Comparison of ENCODE assay signal across 19 cellular contexts in the genomic region with DNA sequence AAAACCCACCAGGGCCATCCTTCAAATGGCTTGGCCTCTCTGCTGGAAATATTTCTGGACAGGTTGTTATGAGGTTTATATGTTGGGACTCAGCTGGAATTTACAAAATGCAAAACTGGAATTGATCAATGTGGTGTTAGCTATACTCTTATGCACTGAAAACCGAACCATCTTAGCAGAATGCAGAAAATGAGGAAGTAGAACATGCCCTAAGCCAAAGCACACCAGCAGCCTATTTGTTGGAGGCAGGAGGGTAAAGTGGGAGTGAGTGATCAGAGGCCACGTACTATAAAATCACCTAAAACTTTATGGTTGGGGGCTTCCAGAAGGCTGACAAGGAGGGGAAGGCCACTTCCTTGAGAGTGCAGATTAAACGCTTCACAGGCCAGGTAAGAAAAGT.
"Had no signal": no experiment of that assay in that cellular context is flagged by ENCODE, and none has a peak within 500 bp of the region (broad histone marks: within the 10 kb centered on the region; RNA-seq: fewer than 3 reads in every experiment).

No MANE protein-coding gene starts in this region.

- ATAC-seq: activated CD4-positive, alpha-beta T cell treated with anti-CD3 and anti-CD28 coated beads for 36 hours; foreskin keratinocyte; lower lobe of right lung; natural killer cell treated with Interleukin-12 subunit alpha and Interleukin-12 subunit beta and Interleukin-15 and Interleukin-18, amount 100 ng/mL, for 72 hours; pancreas; stimulated activated memory B cell treated with anti-CD40 and anti-IgM and Interleukin-4, amounts not matched to agents 10 μg/mL and 1 μg/mL and 100 μg/mL, for 72 hours had no signal

- H3K27me3 Mint-ChIP-seq: stimulated activated memory B cell treated with anti-CD40 and anti-IgM and Interleukin-4, amounts not matched to agents 10 μg/mL and 1 μg/mL and 100 μg/mL, for 72 hours had no signal

- H3K4me1 Mint-ChIP-seq: activated CD4-positive, alpha-beta T cell treated with anti-CD3 and anti-CD28 coated beads for 36 hours; stimulated activated memory B cell treated with anti-CD40 and anti-IgM and Interleukin-4, amounts not matched to agents 10 μg/mL and 1 μg/mL and 100 μg/mL, for 72 hours had no signal

- H3K4me3 ChIP-seq: cardiac muscle cell, hepatocyte, lower lobe of right lung, pancreas, sigmoid colon, spleen, testis had no signal

- H3K36me3 Mint-ChIP-seq: activated CD4-positive, alpha-beta memory T cell treated with anti-CD3 and anti-CD28 coated beads for 36 hours; activated naive CD8-positive, alpha-beta T cell; natural killer cell treated with Interleukin-12 subunit alpha and Interleukin-12 subunit beta and Interleukin-15 and Interleukin-18, amount 100 ng/mL, for 72 hours; stimulated activated memory B cell treated with anti-CD40 and anti-IgM and Interleukin-4, amounts not matched to agents 10 μg/mL and 1 μg/mL and 100 μg/mL, for 72 hours; type B pancreatic cell had no signal

- DNase-seq: activated CD4-positive, alpha-beta memory T cell treated with anti-CD3 and anti-CD28 coated beads for 36 hours; activated CD4-positive, alpha-beta T cell treated with anti-CD3 and anti-CD28 coated beads for 36 hours; activated gamma-delta T cell treated with Interleukin-2 at 50 U/mL for 16 hours; activated T-cell treated with anti-CD3 and anti-CD28 coated beads for 4 hours; foreskin keratinocyte; lower lobe of right lung; pancreas; sigmoid colon; spleen; stimulated activated CD4-positive, alpha-beta T cell treated with anti-CD3 and anti-CD28 coated beads, Interleukin-4, amount 100 ng/mL, for 4 hours; T1000; testis had no signal

- H3K27ac Mint-ChIP-seq: activated CD4-positive, alpha-beta memory T cell treated with anti-CD3 and anti-CD28 coated beads for 36 hours; activated CD4-positive, alpha-beta T cell treated with anti-CD3 and anti-CD28 coated beads for 36 hours; activated naive CD8-positive, alpha-beta T cell; activated T-helper 1 cell treated with anti-CD3 and anti-CD28 coated beads, Interleukin-12 subunit alpha, Interleukin-12 subunit beta, Interleukin-2, Interleukin-4 antibody, amounts not matched to agents 30 ng/mL and 10 ng/mL and 1 ng/mL, durations not matched to agents 14 hours and 24 hours and 36 hours; natural killer cell treated with Interleukin-12 subunit alpha and Interleukin-12 subunit beta and Interleukin-15 and Interleukin-18, amount 100 ng/mL, for 72 hours; stimulated activated memory B cell treated with anti-CD40 and anti-IgM and Interleukin-4, amounts not matched to agents 10 μg/mL and 1 μg/mL and 100 μg/mL, for 72 hours; type B pancreatic cell had no signal

- H3K4me3 Mint-ChIP-seq: activated CD4-positive, alpha-beta memory T cell treated with anti-CD3 and anti-CD28 coated beads for 36 hours; activated CD4-positive, alpha-beta T cell treated with anti-CD3 and anti-CD28 coated beads for 36 hours; activated naive CD8-positive, alpha-beta T cell; activated T-helper 1 cell treated with anti-CD3 and anti-CD28 coated beads, Interleukin-12 subunit alpha, Interleukin-12 subunit beta, Interleukin-2, Interleukin-4 antibody, amounts not matched to agents 30 ng/mL and 10 ng/mL and 1 ng/mL, durations not matched to agents 14 hours and 24 hours and 36 hours; natural killer cell treated with Interleukin-12 subunit alpha and Interleukin-12 subunit beta and Interleukin-15 and Interleukin-18, amount 100 ng/mL, for 72 hours; stimulated activated memory B cell treated with anti-CD40 and anti-IgM and Interleukin-4, amounts not matched to agents 10 μg/mL and 1 μg/mL and 100 μg/mL, for 72 hours; type B pancreatic cell had no signal

- H3K9me3 Mint-ChIP-seq: activated CD4-positive, alpha-beta memory T cell treated with anti-CD3 and anti-CD28 coated beads for 36 hours; activated T-helper 1 cell treated with anti-CD3 and anti-CD28 coated beads, Interleukin-12 subunit alpha, Interleukin-12 subunit beta, Interleukin-2, Interleukin-4 antibody, amounts not matched to agents 30 ng/mL and 10 ng/mL and 1 ng/mL, durations not matched to agents 14 hours and 24 hours and 36 hours; natural killer cell treated with Interleukin-12 subunit alpha and Interleukin-12 subunit beta and Interleukin-15 and Interleukin-18, amount 100 ng/mL, for 72 hours; stimulated activated memory B cell treated with anti-CD40 and anti-IgM and Interleukin-4, amounts not matched to agents 10 μg/mL and 1 μg/mL and 100 μg/mL, for 72 hours; type B pancreatic cell had no signal
